ENCODE assay signal across 23 cellular contexts in genomic region chr13:105518086-105518485, GRCh38. TPM values are rescaled to one million over a fixed set of nuclear protein-coding genes. Genes with fewer than 3 reads are reported as not detected.
DNase-seq lines count a peak whose midpoint lies in the region; ATAC-seq and TF ChIP-seq lines count a peak whose summit lies in the region.
"Had no signal": no experiment of that assay in that cellular context is flagged by ENCODE, and none has a peak within 500 bp of the region (broad histone marks: within the 10 kb centered on the region; RNA-seq: fewer than 3 reads in every experiment).

No MANE protein-coding gene starts in this region.

- ATAC-seq in GM18519 (IDR thresholded peaks at IDR 0.05; ENCODE audit: low FRiP score, unreplicated experiment) = no peak
- no peak for ATAC-seq in naive thymus-derived CD8-positive, alpha-beta T cell
- ATAC-seq: pancreas; sciatic nerve; stimulated activated naive CD8-positive, alpha-beta T cell treated with anti-CD3 and anti-CD28 coated beads, Interleukin-15, amount 100 ng/mL, for 72 hours had no signal

- no peak for TF ChIP-seq CTCF in AG10803 (conservative IDR thresholded peaks at IDR 0.05; ENCODE audit: low read length)

- peaks cover 0 to 8% (median 1%) of the 10 kb centered on the region in 5 donors for H3K27me3 Mint-ChIP-seq in naive thymus-derived CD8-positive, alpha-beta T cell
- H3K27me3 Mint-ChIP-seq: activated CD4-positive, alpha-beta T cell treated with anti-CD3 and anti-CD28 coated beads, Interleukin-2, amount 10 ng/mL, durations not matched to agents 7 days and 5 days; naive B cell; stimulated activated naive CD8-positive, alpha-beta T cell treated with anti-CD3 and anti-CD28 coated beads, Interleukin-15, amount 100 ng/mL, for 72 hours had no signal

- DNase-seq in AG10803 (ENCODE audit: low read depth) (peak; percentile 24), HK-2 (ENCODE audit: unreplicated experiment) (peak; percentile 6), astrocyte of the hippocampus (ENCODE audit: low read depth, low spot score) (peak; percentile 35), kidney tubule cell (ENCODE audit: low spot score) (peak; percentile 66), DMS79 treated with DMSO at 0.1 percent for 48 hours (lab: John Stamatoyannopoulos, UW) (no peak), DMS114 treated with DMSO at 0.1 percent for 48 hours (lab: John Stamatoyannopoulos, UW; ENCODE audit: unreplicated experiment) (no peak)
- no peak for DNase-seq in naive thymus-derived CD8-positive, alpha-beta T cell
- DNase-seq: activated CD4-positive, alpha-beta T cell treated with anti-CD3 and anti-CD28 coated beads, Interleukin-2, amount 10 ng/mL, durations not matched to agents 7 days and 5 days; activated T-cell treated with anti-CD3 and anti-CD28 coated beads for 4 hours; dermis blood vessel endothelial cell; erythroblast; glutamatergic neuron; naive B cell; NCI-H187; pancreas; stimulated activated naive CD8-positive, alpha-beta T cell treated with anti-CD3 and anti-CD28 coated beads, Interleukin-15, amount 100 ng/mL, for 72 hours; upper lobe of left lung had no signal

- H3K9me3 Mint-ChIP-seq in naive thymus-derived CD8-positive, alpha-beta T cell = peaks cover 0 to 3% (median 0%) of the 10 kb centered on the region in 9 donors
- H3K9me3 Mint-ChIP-seq: activated CD4-positive, alpha-beta T cell treated with anti-CD3 and anti-CD28 coated beads, Interleukin-2, amount 10 ng/mL, durations not matched to agents 7 days and 5 days had no signal

- H3K4me3 ChIP-seq in AG10803 (ENCODE audit: low read length) = no peak overlapping the region
- H3K4me3 ChIP-seq: pancreas, upper lobe of left lung had no signal

- H3K4me1 Mint-ChIP-seq in naive thymus-derived CD8-positive, alpha-beta T cell = no peaks in the 10 kb centered on the region
- H3K4me1 Mint-ChIP-seq: activated CD4-positive, alpha-beta T cell treated with anti-CD3 and anti-CD28 coated beads, Interleukin-2, amount 10 ng/mL, durations not matched to agents 7 days and 5 days; naive B cell; stimulated activated naive CD8-positive, alpha-beta T cell treated with anti-CD3 and anti-CD28 coated beads, Interleukin-15, amount 100 ng/mL, for 72 hours had no signal

- POLR2A ChIA-PET in naive thymus-derived CD8-positive, alpha-beta T cell (lab: Charles Lee) = no interaction called here

- H3K36me3 Mint-ChIP-seq in naive thymus-derived CD8-positive, alpha-beta T cell = no peaks in the 10 kb centered on the region
- H3K36me3 Mint-ChIP-seq: naive B cell had no signal

- H3K4me3 Mint-ChIP-seq in naive thymus-derived CD8-positive, alpha-beta T cell = no peak overlapping the region
- H3K4me3 Mint-ChIP-seq: activated CD4-positive, alpha-beta T cell treated with anti-CD3 and anti-CD28 coated beads, Interleukin-2, amount 10 ng/mL, durations not matched to agents 7 days and 5 days; naive B cell; stimulated activated naive CD8-positive, alpha-beta T cell treated with anti-CD3 and anti-CD28 coated beads, Interleukin-15, amount 100 ng/mL, for 72 hours had no signal

- H3K27ac Mint-ChIP-seq in naive thymus-derived CD8-positive, alpha-beta T cell = no peak overlapping the region
- H3K27ac Mint-ChIP-seq: activated CD4-positive, alpha-beta T cell treated with anti-CD3 and anti-CD28 coated beads, Interleukin-2, amount 10 ng/mL, durations not matched to agents 7 days and 5 days; naive B cell; stimulated activated naive CD8-positive, alpha-beta T cell treated with anti-CD3 and anti-CD28 coated beads, Interleukin-15, amount 100 ng/mL, for 72 hours had no signal

RNA-seq across cellular contexts. Expression of gene DAOA, which starts 52.2 kb away (rescaled TPM):
- total RNA-seq in naive thymus-derived CD8-positive, alpha-beta T cell = not detected
- not detected for polyA plus RNA-seq in naive thymus-derived CD8-positive, alpha-beta T cell
- total RNA-seq: activated CD4-positive, alpha-beta T cell treated with anti-CD3 and anti-CD28 coated beads, Interleukin-2, amount 10 ng/mL, durations not matched to agents 7 days and 5 days; dermis blood vessel endothelial cell; G401; lung microvascular endothelial cell; NCI-H460; pancreas; sciatic nerve; upper lobe of left lung had no signal
- polyA plus RNA-seq: AG04450, pancreas had no signal

Comparison
In these comparisons a context has a peak if more than half of its experiments do, and no peak if none do; other contexts are left out.
1. DNase-seq: peak in AG10803 (single experiment), HK-2 (single experiment), astrocyte of the hippocampus (single experiment) and kidney tubule cell (single experiment); none in DMS79 treated with DMSO at 0.1 percent for 48 hours (single experiment), DMS114 treated with DMSO at 0.1 percent for 48 hours (single experiment) and naive thymus-derived CD8-positive, alpha-beta T cell (0 of 10).